Comparison of ENCODE assay signal across 19 cellular contexts in genomic region chrX:44451056-44451455, GRCh38.
"Had no signal": no experiment of that assay in that cellular context is flagged by ENCODE, and none has a peak within 500 bp of the region (broad histone marks: within the 10 kb centered on the region; RNA-seq: fewer than 3 reads in every experiment).

No MANE protein-coding gene starts in this region.

- DNase-seq: activated B cell treated with CpG ODN at 0.5 μM for 24 hours; activated CD4-positive, alpha-beta T cell treated with anti-CD3 and anti-CD28 coated beads for 36 hours; activated CD4-positive, alpha-beta T cell treated with anti-CD3 and anti-CD28 coated beads, Interleukin-2, amount 50 U/mL, for 4 hours; activated CD8-positive, alpha-beta memory T cell treated with anti-CD3 and anti-CD28 coated beads, Interleukin-2, amount 50 U/mL, for 48 hours; activated naive CD4-positive, alpha-beta T cell treated with Interleukin-2 at 50 U/mL for 16 hours; activated naive CD8-positive, alpha-beta T cell treated with anti-CD3 and anti-CD28 coated beads for 36 hours; activated T-cell treated with anti-CD3 and anti-CD28 coated beads, Interleukin-2, amount 50 U/mL, for 4 hours; colonic mucosa; heart left ventricle; left ventricle myocardium superior; mammary epithelial cell; midbrain; natural killer cell; ovary; psoas muscle; right cardiac atrium; stimulated activated CD4-positive, alpha-beta T cell treated with anti-CD3 and anti-CD28 coated beads, Interleukin-4, amount 100 ng/mL, for 24 hours; stimulated activated naive CD8-positive, alpha-beta T cell treated with anti-CD3 and anti-CD28 coated beads, Interleukin-15, Interleukin-2, amounts not matched to agents 100 U/mL and 50 U/mL, for 24 hours; T-helper 9 cell had no signal
